Comparison of ENCODE assay signal across 1 cellular context in the genomic region with DNA sequence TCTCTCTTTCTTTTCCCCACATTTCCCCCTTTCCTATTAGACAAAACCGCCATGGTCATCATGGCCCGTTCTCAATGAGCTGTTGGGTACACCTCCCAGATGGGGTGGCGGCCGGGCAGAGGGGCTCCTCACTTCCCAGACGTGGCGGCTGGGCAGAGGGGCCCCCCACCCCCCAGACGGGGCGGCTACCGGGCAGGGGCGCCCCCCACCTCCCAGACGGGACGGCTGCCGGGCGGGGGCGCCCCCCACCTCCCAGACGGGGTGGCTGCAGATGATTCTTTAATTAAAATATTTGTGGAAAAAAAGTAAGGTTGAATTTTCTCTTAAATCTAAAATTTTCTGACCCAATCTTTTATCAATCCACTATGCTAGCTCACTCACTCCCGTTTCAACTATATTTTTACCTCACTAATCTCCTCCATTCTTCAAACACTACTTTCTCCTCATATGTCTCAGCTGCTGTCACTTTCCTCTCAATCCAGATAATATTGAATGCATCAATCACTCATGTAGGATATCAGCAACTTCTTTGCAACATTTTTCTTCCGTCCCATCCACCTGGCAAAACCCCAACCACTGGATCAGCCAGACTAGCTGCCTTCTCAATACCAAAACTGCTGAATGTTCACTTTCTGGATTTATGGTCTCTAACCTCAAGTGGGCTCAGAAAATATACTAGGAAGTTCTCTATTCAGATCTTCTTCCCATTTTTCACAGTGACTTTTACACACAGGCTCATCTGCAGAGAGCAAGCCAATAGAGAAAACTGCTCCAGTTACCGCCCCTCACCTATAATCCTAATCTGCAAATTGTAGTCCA.
TF ChIP-seq lines count a peak whose summit lies in the region.

No MANE protein-coding gene starts in this region.

TF ChIP-seq in K562, 482 proteins besides CTCF, POLR2A, EP300 and RAD21 (continued from another document):
- TF ChIP-seq, protein P1, sequence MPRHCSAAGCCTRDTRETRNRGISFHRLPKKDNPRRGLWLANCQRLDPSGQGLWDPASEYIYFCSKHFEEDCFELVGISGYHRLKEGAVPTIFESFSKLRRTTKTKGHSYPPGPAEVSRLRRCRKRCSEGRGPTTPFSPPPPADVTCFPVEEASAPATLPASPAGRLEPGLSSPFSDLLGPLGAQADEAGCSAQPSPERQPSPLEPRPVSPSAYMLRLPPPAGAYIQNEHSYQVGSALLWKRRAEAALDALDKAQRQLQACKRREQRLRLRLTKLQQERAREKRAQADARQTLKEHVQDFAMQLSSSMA (CRISPR knock-in tag; IDR thresholded peaks at IDR 0.05), result no peak
- TF ChIP-seq MAFG (tag; conservative IDR thresholded peaks at IDR 0.05) (peak; percentile 80), POLR2B (IDR thresholded peaks at IDR 0.05; ENCODE audit: low read depth, partially characterized antibody) (no peak), POLR3G (IDR thresholded peaks at IDR 0.05; ENCODE audit: extremely low read depth, insufficient read length, insufficient replicate concordance) (no peak), C11orf30 (IDR thresholded peaks at IDR 0.05; ENCODE audit: low read depth) (peak; percentile 87), MAFF (IDR thresholded peaks at IDR 0.05; ENCODE audit: low read length) (peak; percentile 66), OTX1 (CRISPR knock-in tag; IDR thresholded peaks at IDR 0.05) (no peak), ZNF316 (IDR thresholded peaks at IDR 0.05) (peak; percentile 93), ATF1 (CRISPR knock-in tag; IDR thresholded peaks at IDR 0.05) (no peak), ATF1 (tag; IDR thresholded peaks at IDR 0.05) (no peak), PTRF (tag; IDR thresholded peaks at IDR 0.05) (no peak), TCF7L2 (IDR thresholded peaks at IDR 0.05; ENCODE audit: low read depth, low read length) (no peak), SIN3A (IDR thresholded peaks at IDR 0.05; ENCODE audit: borderline replicate concordance in 2 of 2, control insufficient read depth in 1 of 2, low read depth in 2 of 2, low read length in 2 of 2) (no peak), HMG20B (CRISPR knock-in tag; IDR thresholded peaks at IDR 0.05) (no peak)
- TF ChIP-seq, protein P2, sequence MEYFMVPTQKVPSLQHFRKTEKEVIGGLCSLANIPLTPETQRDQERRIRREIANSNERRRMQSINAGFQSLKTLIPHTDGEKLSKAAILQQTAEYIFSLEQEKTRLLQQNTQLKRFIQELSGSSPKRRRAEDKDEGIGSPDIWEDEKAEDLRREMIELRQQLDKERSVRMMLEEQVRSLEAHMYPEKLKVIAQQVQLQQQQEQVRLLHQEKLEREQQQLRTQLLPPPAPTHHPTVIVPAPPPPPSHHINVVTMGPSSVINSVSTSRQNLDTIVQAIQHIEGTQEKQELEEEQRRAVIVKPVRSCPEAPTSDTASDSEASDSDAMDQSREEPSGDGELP (CRISPR knock-in tag; IDR thresholded peaks at IDR 0.05; ENCODE audit: borderline replicate concordance), result no peak
- TF ChIP-seq, protein P3, sequence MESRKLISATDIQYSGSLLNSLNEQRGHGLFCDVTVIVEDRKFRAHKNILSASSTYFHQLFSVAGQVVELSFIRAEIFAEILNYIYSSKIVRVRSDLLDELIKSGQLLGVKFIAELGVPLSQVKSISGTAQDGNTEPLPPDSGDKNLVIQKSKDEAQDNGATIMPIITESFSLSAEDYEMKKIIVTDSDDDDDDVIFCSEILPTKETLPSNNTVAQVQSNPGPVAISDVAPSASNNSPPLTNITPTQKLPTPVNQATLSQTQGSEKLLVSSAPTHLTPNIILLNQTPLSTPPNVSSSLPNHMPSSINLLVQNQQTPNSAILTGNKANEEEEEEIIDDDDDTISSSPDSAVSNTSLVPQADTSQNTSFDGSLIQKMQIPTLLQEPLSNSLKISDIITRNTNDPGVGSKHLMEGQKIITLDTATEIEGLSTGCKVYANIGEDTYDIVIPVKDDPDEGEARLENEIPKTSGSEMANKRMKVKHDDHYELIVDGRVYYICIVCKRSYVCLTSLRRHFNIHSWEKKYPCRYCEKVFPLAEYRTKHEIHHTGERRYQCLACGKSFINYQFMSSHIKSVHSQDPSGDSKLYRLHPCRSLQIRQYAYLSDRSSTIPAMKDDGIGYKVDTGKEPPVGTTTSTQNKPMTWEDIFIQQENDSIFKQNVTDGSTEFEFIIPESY (CRISPR knock-in tag; IDR thresholded peaks at IDR 0.05), result no peak
- TF ChIP-seq, protein P4, sequence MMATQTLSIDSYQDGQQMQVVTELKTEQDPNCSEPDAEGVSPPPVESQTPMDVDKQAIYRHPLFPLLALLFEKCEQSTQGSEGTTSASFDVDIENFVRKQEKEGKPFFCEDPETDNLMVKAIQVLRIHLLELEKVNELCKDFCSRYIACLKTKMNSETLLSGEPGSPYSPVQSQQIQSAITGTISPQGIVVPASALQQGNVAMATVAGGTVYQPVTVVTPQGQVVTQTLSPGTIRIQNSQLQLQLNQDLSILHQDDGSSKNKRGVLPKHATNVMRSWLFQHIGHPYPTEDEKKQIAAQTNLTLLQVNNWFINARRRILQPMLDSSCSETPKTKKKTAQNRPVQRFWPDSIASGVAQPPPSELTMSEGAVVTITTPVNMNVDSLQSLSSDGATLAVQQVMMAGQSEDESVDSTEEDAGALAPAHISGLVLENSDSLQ (IDR thresholded peaks at IDR 0.05), result peak; percentile 50; the same call in 1 of the 2 replicates
- TF ChIP-seq, protein P5, sequence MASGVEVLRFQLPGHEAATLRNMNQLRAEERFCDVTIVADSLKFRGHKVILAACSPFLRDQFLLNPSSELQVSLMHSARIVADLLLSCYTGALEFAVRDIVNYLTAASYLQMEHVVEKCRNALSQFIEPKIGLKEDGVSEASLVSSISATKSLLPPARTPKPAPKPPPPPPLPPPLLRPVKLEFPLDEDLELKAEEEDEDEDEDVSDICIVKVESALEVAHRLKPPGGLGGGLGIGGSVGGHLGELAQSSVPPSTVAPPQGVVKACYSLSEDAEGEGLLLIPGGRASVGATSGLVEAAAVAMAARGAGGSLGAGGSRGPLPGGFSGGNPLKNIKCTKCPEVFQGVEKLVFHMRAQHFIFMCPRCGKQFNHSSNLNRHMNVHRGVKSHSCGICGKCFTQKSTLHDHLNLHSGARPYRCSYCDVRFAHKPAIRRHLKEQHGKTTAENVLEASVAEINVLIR (CRISPR knock-in tag; IDR thresholded peaks at IDR 0.05), result no peak
- TF ChIP-seq, protein P6, sequence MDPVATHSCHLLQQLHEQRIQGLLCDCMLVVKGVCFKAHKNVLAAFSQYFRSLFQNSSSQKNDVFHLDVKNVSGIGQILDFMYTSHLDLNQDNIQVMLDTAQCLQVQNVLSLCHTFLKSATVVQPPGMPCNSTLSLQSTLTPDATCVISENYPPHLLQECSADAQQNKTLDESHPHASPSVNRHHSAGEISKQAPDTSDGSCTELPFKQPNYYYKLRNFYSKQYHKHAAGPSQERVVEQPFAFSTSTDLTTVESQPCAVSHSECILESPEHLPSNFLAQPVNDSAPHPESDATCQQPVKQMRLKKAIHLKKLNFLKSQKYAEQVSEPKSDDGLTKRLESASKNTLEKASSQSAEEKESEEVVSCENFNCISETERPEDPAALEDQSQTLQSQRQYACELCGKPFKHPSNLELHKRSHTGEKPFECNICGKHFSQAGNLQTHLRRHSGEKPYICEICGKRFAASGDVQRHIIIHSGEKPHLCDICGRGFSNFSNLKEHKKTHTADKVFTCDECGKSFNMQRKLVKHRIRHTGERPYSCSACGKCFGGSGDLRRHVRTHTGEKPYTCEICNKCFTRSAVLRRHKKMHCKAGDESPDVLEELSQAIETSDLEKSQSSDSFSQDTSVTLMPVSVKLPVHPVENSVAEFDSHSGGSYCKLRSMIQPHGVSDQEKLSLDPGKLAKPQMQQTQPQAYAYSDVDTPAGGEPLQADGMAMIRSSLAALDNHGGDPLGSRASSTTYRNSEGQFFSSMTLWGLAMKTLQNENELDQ (CRISPR knock-in tag; IDR thresholded peaks at IDR 0.05; ENCODE audit: borderline replicate concordance), result no peak
- TF ChIP-seq, protein P7, sequence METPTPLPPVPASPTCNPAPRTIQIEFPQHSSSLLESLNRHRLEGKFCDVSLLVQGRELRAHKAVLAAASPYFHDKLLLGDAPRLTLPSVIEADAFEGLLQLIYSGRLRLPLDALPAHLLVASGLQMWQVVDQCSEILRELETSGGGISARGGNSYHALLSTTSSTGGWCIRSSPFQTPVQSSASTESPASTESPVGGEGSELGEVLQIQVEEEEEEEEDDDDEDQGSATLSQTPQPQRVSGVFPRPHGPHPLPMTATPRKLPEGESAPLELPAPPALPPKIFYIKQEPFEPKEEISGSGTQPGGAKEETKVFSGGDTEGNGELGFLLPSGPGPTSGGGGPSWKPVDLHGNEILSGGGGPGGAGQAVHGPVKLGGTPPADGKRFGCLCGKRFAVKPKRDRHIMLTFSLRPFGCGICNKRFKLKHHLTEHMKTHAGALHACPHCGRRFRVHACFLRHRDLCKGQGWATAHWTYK (CRISPR knock-in tag; IDR thresholded peaks at IDR 0.05), result no peak
TF ChIP-seq in K562: peak in this region for 11.
